Comparison of ENCODE assay signal across 1 cellular context in the genomic region with DNA sequence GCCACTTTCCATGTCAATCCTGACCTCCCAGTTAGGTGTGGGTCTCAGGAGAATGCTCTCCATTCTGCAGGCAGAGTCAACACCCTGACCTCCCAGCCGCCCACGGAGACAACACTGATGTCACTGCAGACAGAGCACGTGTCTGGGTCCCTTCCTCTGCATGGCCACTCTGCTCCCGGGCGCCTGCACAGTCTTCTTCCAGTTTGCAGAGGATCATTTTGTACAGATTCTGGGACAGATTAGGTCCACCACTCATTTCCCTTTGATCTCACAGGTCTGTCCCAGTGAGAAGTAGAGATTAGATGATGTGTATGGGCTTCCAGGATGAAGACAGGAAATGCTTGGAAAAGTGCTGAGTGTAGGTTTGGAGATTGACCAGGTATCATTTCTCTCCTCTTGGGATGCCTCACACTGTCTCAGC.
TF ChIP-seq lines count a peak whose summit lies in the region.

No MANE protein-coding gene starts in this region.

TF ChIP-seq in HepG2, 621 proteins besides CTCF, POLR2A, EP300 and RAD21 (continued from another document and continues in another):
- TF ChIP-seq DMTF1 (CRISPR knock-in tag; IDR thresholded peaks at IDR 0.05) (no peak), HCFC1 (IDR thresholded peaks at IDR 0.05; ENCODE audit: low read depth, low read length) (no peak), KLF12 (CRISPR knock-in tag; IDR thresholded peaks at IDR 0.05; ENCODE audit: borderline replicate concordance) (no peak), RBFOX2 (IDR thresholded peaks at IDR 0.05; ENCODE audit: low read depth, low read length) (0 out of 2 replicates have a peak, but pooled peaks have one; percentile 33), ZNF317 (CRISPR knock-in tag; IDR thresholded peaks at IDR 0.05) (no peak), ZNF766 (CRISPR knock-in tag; IDR thresholded peaks at IDR 0.05; ENCODE audit: borderline replicate concordance) (peak; percentile 39; the same call in 1 of the 2 replicates), RELA (CRISPR knock-in tag; IDR thresholded peaks at IDR 0.05) (no peak), SALL1 (CRISPR knock-in tag; IDR thresholded peaks at IDR 0.05) (peak; percentile 86), ZNF101 (CRISPR knock-in tag; IDR thresholded peaks at IDR 0.05; ENCODE audit: borderline replicate concordance, low read depth) (0 out of 2 replicates have a peak, but pooled peaks have one; percentile 51), ZIK1 (CRISPR knock-in tag; IDR thresholded peaks at IDR 0.05; ENCODE audit: borderline replicate concordance, low read depth) (no peak), FOXA1 (IDR thresholded peaks at IDR 0.05) (no peak), FOXA1 (CRISPR knock-in tag; IDR thresholded peaks at IDR 0.05) (peak; percentile 83), WIZ (CRISPR knock-in tag; IDR thresholded peaks at IDR 0.05) (no peak), ZNF772 (CRISPR knock-in tag; IDR thresholded peaks at IDR 0.05) (no peak), SMARCE1 (IDR thresholded peaks at IDR 0.05; ENCODE audit: borderline replicate concordance) (no peak), ZNF512B (CRISPR knock-in tag; IDR thresholded peaks at IDR 0.05; ENCODE audit: borderline replicate concordance) (no peak), MTA1 (CRISPR knock-in tag; IDR thresholded peaks at IDR 0.05; ENCODE audit: borderline replicate concordance) (0 out of 2 replicates have a peak, but pooled peaks have one; percentile 7), ZBTB7A (CRISPR knock-in tag; IDR thresholded peaks at IDR 0.05) (no peak; the same call in 1 of the 2 replicates), ZNF546 (CRISPR knock-in tag; conservative IDR thresholded peaks at IDR 0.05) (0 out of 2 replicates have a peak, but pooled peaks have one; percentile 74), ZNF841 (CRISPR knock-in tag; IDR thresholded peaks at IDR 0.05; ENCODE audit: borderline replicate concordance) (no peak; the same call in 1 of the 2 replicates), EED (CRISPR knock-in tag; IDR thresholded peaks at IDR 0.05) (no peak), ZNF234 (CRISPR knock-in tag; conservative IDR thresholded peaks at IDR 0.05) (no peak), JDP2 (CRISPR knock-in tag; IDR thresholded peaks at IDR 0.05; ENCODE audit: borderline replicate concordance) (no peak), MYNN (CRISPR knock-in tag; IDR thresholded peaks at IDR 0.05; ENCODE audit: low read depth) (no peak), AKNA (CRISPR knock-in tag; IDR thresholded peaks at IDR 0.05; ENCODE audit: borderline replicate concordance) (no peak), SRSF1 (optimal IDR thresholded peaks at IDR 0.05; ENCODE audit: low read depth, low read length) (no peak), PRDM10 (CRISPR knock-in tag; IDR thresholded peaks at IDR 0.05; ENCODE audit: low read depth) (no peak), AHR (CRISPR knock-in tag; IDR thresholded peaks at IDR 0.05) (0 out of 2 replicates have a peak, but pooled peaks have one; percentile 29), SNAI1 (CRISPR knock-in tag; IDR thresholded peaks at IDR 0.05; ENCODE audit: borderline replicate concordance) (no peak), ZNF232 (CRISPR knock-in tag; IDR thresholded peaks at IDR 0.05; ENCODE audit: borderline replicate concordance) (peak; percentile 94; the same call in 1 of the 2 replicates), ZNF513 (CRISPR knock-in tag; conservative IDR thresholded peaks at IDR 0.05) (no peak), RBAK (CRISPR knock-in tag; IDR thresholded peaks at IDR 0.05) (no peak), ZNF678 (CRISPR knock-in tag; IDR thresholded peaks at IDR 0.05) (0 out of 2 replicates have a peak, but pooled peaks have one; percentile 58), CBFB (CRISPR knock-in tag; IDR thresholded peaks at IDR 0.05) (no peak)
- TF ChIP-seq, protein P1, sequence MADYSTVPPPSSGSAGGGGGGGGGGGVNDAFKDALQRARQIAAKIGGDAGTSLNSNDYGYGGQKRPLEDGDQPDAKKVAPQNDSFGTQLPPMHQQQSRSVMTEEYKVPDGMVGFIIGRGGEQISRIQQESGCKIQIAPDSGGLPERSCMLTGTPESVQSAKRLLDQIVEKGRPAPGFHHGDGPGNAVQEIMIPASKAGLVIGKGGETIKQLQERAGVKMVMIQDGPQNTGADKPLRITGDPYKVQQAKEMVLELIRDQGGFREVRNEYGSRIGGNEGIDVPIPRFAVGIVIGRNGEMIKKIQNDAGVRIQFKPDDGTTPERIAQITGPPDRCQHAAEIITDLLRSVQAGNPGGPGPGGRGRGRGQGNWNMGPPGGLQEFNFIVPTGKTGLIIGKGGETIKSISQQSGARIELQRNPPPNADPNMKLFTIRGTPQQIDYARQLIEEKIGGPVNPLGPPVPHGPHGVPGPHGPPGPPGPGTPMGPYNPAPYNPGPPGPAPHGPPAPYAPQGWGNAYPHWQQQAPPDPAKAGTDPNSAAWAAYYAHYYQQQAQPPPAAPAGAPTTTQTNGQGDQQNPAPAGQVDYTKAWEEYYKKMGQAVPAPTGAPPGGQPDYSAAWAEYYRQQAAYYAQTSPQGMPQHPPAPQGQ (CRISPR knock-in tag; IDR thresholded peaks at IDR 0.05; ENCODE audit: borderline replicate concordance) = no peak
- TF ChIP-seq, protein P2, sequence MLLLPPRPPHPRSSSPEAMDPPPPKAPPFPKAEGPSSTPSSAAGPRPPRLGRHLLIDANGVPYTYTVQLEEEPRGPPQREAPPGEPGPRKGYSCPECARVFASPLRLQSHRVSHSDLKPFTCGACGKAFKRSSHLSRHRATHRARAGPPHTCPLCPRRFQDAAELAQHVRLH (CRISPR knock-in tag; IDR thresholded peaks at IDR 0.05; ENCODE audit: borderline replicate concordance, low read depth) = 0 out of 2 replicates have a peak, but pooled peaks have one; percentile 39
- TF ChIP-seq, protein P3, sequence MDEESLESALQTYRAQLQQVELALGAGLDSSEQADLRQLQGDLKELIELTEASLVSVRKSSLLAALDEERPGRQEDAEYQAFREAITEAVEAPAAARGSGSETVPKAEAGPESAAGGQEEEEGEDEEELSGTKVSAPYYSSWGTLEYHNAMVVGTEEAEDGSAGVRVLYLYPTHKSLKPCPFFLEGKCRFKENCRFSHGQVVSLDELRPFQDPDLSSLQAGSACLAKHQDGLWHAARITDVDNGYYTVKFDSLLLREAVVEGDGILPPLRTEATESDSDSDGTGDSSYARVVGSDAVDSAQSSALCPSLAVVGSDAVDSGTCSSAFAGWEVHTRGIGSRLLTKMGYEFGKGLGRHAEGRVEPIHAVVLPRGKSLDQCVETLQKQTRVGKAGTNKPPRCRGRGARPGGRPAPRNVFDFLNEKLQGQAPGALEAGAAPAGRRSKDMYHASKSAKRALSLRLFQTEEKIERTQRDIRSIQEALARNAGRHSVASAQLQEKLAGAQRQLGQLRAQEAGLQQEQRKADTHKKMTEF (CRISPR knock-in tag; IDR thresholded peaks at IDR 0.05) = no peak; the same call in 1 of the 2 replicates
- TF ChIP-seq, protein P4, sequence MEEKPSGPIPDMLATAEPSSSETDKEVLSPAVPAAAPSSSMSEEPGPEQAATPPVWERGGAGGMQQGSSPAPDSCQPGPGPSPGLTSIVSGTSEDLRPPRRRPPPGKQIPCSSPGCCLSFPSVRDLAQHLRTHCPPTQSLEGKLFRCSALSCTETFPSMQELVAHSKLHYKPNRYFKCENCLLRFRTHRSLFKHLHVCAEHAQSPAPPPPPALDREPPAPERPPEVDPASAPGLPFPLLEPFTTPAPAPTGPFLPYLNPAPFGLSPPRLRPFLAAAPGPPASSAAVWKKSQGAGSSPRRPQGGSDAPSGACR (CRISPR knock-in tag; IDR thresholded peaks at IDR 0.05) = no peak
